In the genomic region with DNA sequence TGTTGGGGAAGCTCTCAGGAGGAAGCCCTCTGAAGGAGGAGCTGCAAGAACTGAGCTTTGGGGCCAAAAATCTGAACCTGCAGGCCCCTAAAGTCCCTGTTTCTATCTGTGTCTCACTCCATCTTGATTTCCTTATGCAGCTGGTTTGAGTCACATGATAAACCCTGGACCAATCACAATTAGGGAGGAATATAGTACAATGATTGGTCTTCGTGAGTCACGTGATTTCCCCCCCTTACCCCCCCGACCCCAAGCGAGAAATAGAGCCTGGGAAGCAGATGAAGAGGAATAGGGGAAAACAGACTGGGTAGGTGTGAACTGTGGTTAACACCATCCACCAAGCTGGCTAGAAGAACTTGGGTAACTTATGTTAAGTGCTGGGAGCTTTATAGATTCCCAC, we compare ENCODE assay signal across 1 cellular context.
TF ChIP-seq lines count a peak whose summit lies in the region.

No MANE protein-coding gene starts in this region.

TF ChIP-seq in SK-N-SH treated with all-trans-retinoic acid at 6 μM for 48 hours, 23 proteins besides CTCF, POLR2A, EP300 and RAD21 (continued from another document):
- TF ChIP-seq, protein P1, sequence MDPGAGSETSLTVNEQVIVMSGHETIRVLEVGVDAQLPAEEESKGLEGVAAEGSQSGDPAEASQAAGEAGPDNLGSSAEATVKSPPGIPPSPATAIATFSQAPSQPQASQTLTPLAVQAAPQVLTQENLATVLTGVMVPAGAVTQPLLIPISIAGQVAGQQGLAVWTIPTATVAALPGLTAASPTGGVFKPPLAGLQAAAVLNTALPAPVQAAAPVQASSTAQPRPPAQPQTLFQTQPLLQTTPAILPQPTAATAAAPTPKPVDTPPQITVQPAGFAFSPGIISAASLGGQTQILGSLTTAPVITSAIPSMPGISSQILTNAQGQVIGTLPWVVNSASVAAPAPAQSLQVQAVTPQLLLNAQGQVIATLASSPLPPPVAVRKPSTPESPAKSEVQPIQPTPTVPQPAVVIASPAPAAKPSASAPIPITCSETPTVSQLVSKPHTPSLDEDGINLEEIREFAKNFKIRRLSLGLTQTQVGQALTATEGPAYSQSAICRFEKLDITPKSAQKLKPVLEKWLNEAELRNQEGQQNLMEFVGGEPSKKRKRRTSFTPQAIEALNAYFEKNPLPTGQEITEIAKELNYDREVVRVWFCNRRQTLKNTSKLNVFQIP (CRISPR knock-in tag; IDR thresholded peaks at IDR 0.05; ENCODE audit: borderline replicate concordance, low read depth): no peak
- TF ChIP-seq, protein P2, sequence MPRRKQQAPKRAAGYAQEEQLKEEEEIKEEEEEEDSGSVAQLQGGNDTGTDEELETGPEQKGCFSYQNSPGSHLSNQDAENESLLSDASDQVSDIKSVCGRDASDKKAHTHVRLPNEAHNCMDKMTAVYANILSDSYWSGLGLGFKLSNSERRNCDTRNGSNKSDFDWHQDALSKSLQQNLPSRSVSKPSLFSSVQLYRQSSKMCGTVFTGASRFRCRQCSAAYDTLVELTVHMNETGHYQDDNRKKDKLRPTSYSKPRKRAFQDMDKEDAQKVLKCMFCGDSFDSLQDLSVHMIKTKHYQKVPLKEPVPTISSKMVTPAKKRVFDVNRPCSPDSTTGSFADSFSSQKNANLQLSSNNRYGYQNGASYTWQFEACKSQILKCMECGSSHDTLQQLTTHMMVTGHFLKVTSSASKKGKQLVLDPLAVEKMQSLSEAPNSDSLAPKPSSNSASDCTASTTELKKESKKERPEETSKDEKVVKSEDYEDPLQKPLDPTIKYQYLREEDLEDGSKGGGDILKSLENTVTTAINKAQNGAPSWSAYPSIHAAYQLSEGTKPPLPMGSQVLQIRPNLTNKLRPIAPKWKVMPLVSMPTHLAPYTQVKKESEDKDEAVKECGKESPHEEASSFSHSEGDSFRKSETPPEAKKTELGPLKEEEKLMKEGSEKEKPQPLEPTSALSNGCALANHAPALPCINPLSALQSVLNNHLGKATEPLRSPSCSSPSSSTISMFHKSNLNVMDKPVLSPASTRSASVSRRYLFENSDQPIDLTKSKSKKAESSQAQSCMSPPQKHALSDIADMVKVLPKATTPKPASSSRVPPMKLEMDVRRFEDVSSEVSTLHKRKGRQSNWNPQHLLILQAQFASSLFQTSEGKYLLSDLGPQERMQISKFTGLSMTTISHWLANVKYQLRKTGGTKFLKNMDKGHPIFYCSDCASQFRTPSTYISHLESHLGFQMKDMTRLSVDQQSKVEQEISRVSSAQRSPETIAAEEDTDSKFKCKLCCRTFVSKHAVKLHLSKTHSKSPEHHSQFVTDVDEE (CRISPR knock-in tag; IDR thresholded peaks at IDR 0.05): no peak
- TF ChIP-seq ZNF70 (CRISPR knock-in tag; IDR thresholded peaks at IDR 0.05) (no peak), OSR1 (CRISPR knock-in tag; IDR thresholded peaks at IDR 0.05) (no peak), ZNF565 (CRISPR knock-in tag; conservative IDR thresholded peaks at IDR 0.05; ENCODE audit: low read depth) (no peak), ZFP30 (CRISPR knock-in tag; IDR thresholded peaks at IDR 0.05) (no peak), ESRRG (CRISPR knock-in tag; IDR thresholded peaks at IDR 0.05) (no peak), CSDC2 (CRISPR knock-in tag; IDR thresholded peaks at IDR 0.05) (no peak)
- TF ChIP-seq, protein P3, sequence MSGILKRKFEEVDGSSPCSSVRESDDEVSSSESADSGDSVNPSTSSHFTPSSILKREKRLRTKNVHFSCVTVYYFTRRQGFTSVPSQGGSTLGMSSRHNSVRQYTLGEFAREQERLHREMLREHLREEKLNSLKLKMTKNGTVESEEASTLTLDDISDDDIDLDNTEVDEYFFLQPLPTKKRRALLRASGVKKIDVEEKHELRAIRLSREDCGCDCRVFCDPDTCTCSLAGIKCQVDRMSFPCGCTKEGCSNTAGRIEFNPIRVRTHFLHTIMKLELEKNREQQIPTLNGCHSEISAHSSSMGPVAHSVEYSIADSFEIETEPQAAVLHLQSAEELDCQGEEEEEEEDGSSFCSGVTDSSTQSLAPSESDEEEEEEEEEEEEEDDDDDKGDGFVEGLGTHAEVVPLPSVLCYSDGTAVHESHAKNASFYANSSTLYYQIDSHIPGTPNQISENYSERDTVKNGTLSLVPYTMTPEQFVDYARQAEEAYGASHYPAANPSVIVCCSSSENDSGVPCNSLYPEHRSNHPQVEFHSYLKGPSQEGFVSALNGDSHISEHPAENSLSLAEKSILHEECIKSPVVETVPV (CRISPR knock-in tag; IDR thresholded peaks at IDR 0.05): no peak
